In genomic region chr3:100389025-100389424, GRCh38 we compare ENCODE assay signal across 25 cellular contexts.
"Had no signal": no experiment of that assay in that cellular context is flagged by ENCODE, and none has a peak within 500 bp of the region (broad histone marks: within the 10 kb centered on the region; RNA-seq: fewer than 3 reads in every experiment).

No MANE protein-coding gene starts in this region.

- H3K4me2 ChIP-seq: PC-9 had no signal

- ATAC-seq: SK-N-SH treated with all-trans-retinoic acid at 6 μM for 48 hours, T-helper 17 cell had no signal

- H3K27me3 ChIP-seq: MG63, SJCRH30 had no signal

- H3K27me3 Mint-ChIP-seq: IgD-negative memory B cell, T-helper 17 cell had no signal

- H3K4me1 ChIP-seq: SJCRH30 had no signal

- H3K27ac ChIP-seq: PC-9, SJCRH30 had no signal

- DNase-seq: Karpas-422, KBM-7, MG63, NCI-H1092 treated with DMSO at 0.1 percent for 48 hours, NCI-H1436, NCI-H187, NCI-H2029, NCI-H2081 treated with DMSO at 0.1 percent for 48 hours, NCI-H2171, NCI-H226, NCI-H446, NCI-H510A, NCI-H524 treated with DMSO at 0.1 percent for 48 hours, NCI-H69, NCI-H774, OCI-M1, PC-9, Right ventricle myocardium superior, RPMI8226, SJCRH30, T-helper 1 cell, T-helper 17 cell had no signal

- H3K4me3 Mint-ChIP-seq: IgD-negative memory B cell, T-helper 17 cell had no signal

- FAIRE-seq: RCC 7860 had no signal

- H3K4me3 ChIP-seq: MG63, PC-9, SJCRH30 had no signal

- H2AFZ ChIP-seq: PC-9 had no signal

- H3K27ac Mint-ChIP-seq: IgD-negative memory B cell, T-helper 17 cell had no signal
